In genomic region chr12:92911339-92911738, GRCh38 we compare ENCODE assay signal across 21 cellular contexts. TPM values are rescaled to one million over a fixed set of nuclear protein-coding genes. Genes with fewer than 3 reads are reported as not detected.
DNase-seq lines count a peak whose midpoint lies in the region; ATAC-seq lines count a peak whose summit lies in the region.
"Had no signal": no experiment of that assay in that cellular context is flagged by ENCODE, and none has a peak within 500 bp of the region (broad histone marks: within the 10 kb centered on the region; RNA-seq: fewer than 3 reads in every experiment).

No MANE protein-coding gene starts in this region.

- no peak overlapping the region for H3K4me3 Mint-ChIP-seq in activated naive CD8-positive, alpha-beta T cell
- no peak overlapping the region for H3K4me3 Mint-ChIP-seq in activated naive CD8-positive, alpha-beta T cell treated with anti-CD3 and anti-CD28 coated beads, Interleukin-2, amount 50 U/mL, for 24 hours
- no peak overlapping the region for H3K4me3 Mint-ChIP-seq in activated T-helper 2 cell treated with anti-CD3 and anti-CD28 coated beads, Interferon-gamma antibody, Interleukin-2, Interleukin-4, amounts not matched to agents 10 μg/mL and 5 μg/mL and 100 μg/mL, durations not matched to agents 14 hours and 24 hours and 36 hours (ENCODE audit: low read depth)
- H3K4me3 Mint-ChIP-seq: mesothelial cell of epicardium, nephron progenitor cell had no signal

- H3K27me3 Mint-ChIP-seq in activated naive CD8-positive, alpha-beta T cell: no peaks in the 10 kb centered on the region
- H3K27me3 Mint-ChIP-seq in activated naive CD8-positive, alpha-beta T cell treated with anti-CD3 and anti-CD28 coated beads, Interleukin-2, amount 50 U/mL, for 24 hours: no peaks in the 10 kb centered on the region
- H3K27me3 Mint-ChIP-seq in activated T-helper 2 cell treated with anti-CD3 and anti-CD28 coated beads, Interferon-gamma antibody, Interleukin-2, Interleukin-4, amounts not matched to agents 10 μg/mL and 5 μg/mL and 100 μg/mL, durations not matched to agents 14 hours and 24 hours and 36 hours (ENCODE audit: low read depth): no peaks in the 10 kb centered on the region

- H3K4me1 Mint-ChIP-seq in activated naive CD8-positive, alpha-beta T cell (ENCODE audit: low read depth): peaks cover 63% of the 10 kb centered on the region
- peaks cover 62% of the 10 kb centered on the region for H3K4me1 Mint-ChIP-seq in activated naive CD8-positive, alpha-beta T cell treated with anti-CD3 and anti-CD28 coated beads, Interleukin-2, amount 50 U/mL, for 24 hours
- peaks cover 42% of the 10 kb centered on the region for H3K4me1 Mint-ChIP-seq in activated T-helper 2 cell treated with anti-CD3 and anti-CD28 coated beads, Interferon-gamma antibody, Interleukin-2, Interleukin-4, amounts not matched to agents 10 μg/mL and 5 μg/mL and 100 μg/mL, durations not matched to agents 14 hours and 24 hours and 36 hours (ENCODE audit: low read depth)
- H3K4me1 Mint-ChIP-seq: mesothelial cell of epicardium, nephron progenitor cell had no signal

- no peak for DNase-seq in activated naive CD8-positive, alpha-beta T cell treated with anti-CD3 and anti-CD28 coated beads, Interleukin-2, amount 50 U/mL, for 24 hours
- DNase-seq in MV-4-11 (lab: John Stamatoyannopoulos, UW) (peak; percentile 55), superior temporal gyrus (ENCODE audit: extremely low spot score) (peak; percentile 6), posterior cingulate gyrus (no peak), SKM-1 treated with dmso at 0.1 percent for 144 hours (lab: John Stamatoyannopoulos, UW; ENCODE audit: unreplicated experiment) (no peak), NCI-H2107 treated with DMSO at 0.1 percent for 48 hours (lab: John Stamatoyannopoulos, UW; ENCODE audit: unreplicated experiment) (no peak)
- no peak for DNase-seq in activated T-helper 2 cell treated with anti-CD3 and anti-CD28 coated beads, Interferon-gamma antibody, Interleukin-2, Interleukin-4, amounts not matched to agents 10 μg/mL and 5 μg/mL and 100 μg/mL, durations not matched to agents 14 hours and 24 hours and 36 hours (ENCODE audit: low spot score)
- DNase-seq: activated CD4-positive, alpha-beta T cell treated with anti-CD3 and anti-CD28 coated beads, Interleukin-2, amount 50 U/mL, for 1 hour; adrenal gland; heart left ventricle; left lung; NCI-H1930; NCI-H446; nephron progenitor cell; NK-92 treated with Interleukin-12 subunit alpha and Interleukin-12 subunit beta, amount 100 ng/mL, for 24 hours; RPMI8226; sigmoid colon; stimulated activated naive CD4-positive, alpha-beta T cell treated with Interleukin-2 at 50 U/mL for 16 hours; transverse colon had no signal

- H3K27ac Mint-ChIP-seq in activated naive CD8-positive, alpha-beta T cell: peak overlapping the region; percentile 92
- no peak overlapping the region for H3K27ac Mint-ChIP-seq in activated naive CD8-positive, alpha-beta T cell treated with anti-CD3 and anti-CD28 coated beads, Interleukin-2, amount 50 U/mL, for 24 hours
- peak overlapping the region; percentile 85 for H3K27ac Mint-ChIP-seq in activated T-helper 2 cell treated with anti-CD3 and anti-CD28 coated beads, Interferon-gamma antibody, Interleukin-2, Interleukin-4, amounts not matched to agents 10 μg/mL and 5 μg/mL and 100 μg/mL, durations not matched to agents 14 hours and 24 hours and 36 hours
- H3K27ac Mint-ChIP-seq: mesothelial cell of epicardium had no signal

- peaks cover 4% of the 10 kb centered on the region for H3K9me3 Mint-ChIP-seq in activated naive CD8-positive, alpha-beta T cell (ENCODE audit: low read depth)
- H3K9me3 Mint-ChIP-seq in activated naive CD8-positive, alpha-beta T cell treated with anti-CD3 and anti-CD28 coated beads, Interleukin-2, amount 50 U/mL, for 24 hours: no peaks in the 10 kb centered on the region
- peaks cover 3% of the 10 kb centered on the region for H3K9me3 Mint-ChIP-seq in activated T-helper 2 cell treated with anti-CD3 and anti-CD28 coated beads, Interferon-gamma antibody, Interleukin-2, Interleukin-4, amounts not matched to agents 10 μg/mL and 5 μg/mL and 100 μg/mL, durations not matched to agents 14 hours and 24 hours and 36 hours

- H3K36me3 Mint-ChIP-seq in activated naive CD8-positive, alpha-beta T cell: peaks cover 15% of the 10 kb centered on the region
- peaks cover 26% of the 10 kb centered on the region for H3K36me3 Mint-ChIP-seq in activated naive CD8-positive, alpha-beta T cell treated with anti-CD3 and anti-CD28 coated beads, Interleukin-2, amount 50 U/mL, for 24 hours (ENCODE audit: low read depth)
- peaks cover 46% of the 10 kb centered on the region for H3K36me3 Mint-ChIP-seq in activated T-helper 2 cell treated with anti-CD3 and anti-CD28 coated beads, Interferon-gamma antibody, Interleukin-2, Interleukin-4, amounts not matched to agents 10 μg/mL and 5 μg/mL and 100 μg/mL, durations not matched to agents 14 hours and 24 hours and 36 hours (ENCODE audit: low read depth)

- no peak for ATAC-seq in activated naive CD8-positive, alpha-beta T cell treated with anti-CD3 and anti-CD28 coated beads, Interleukin-2, amount 50 U/mL, for 24 hours
- ATAC-seq: heart left ventricle, left lung had no signal

- intact Hi-C loops in activated T-helper 2 cell treated with anti-CD3 and anti-CD28 coated beads, Interferon-gamma antibody, Interleukin-2, Interleukin-4, amounts not matched to agents 10 μg/mL and 5 μg/mL and 100 μg/mL, durations not matched to agents 14 hours and 24 hours and 36 hours (cut with micrococcal nuclease): no loop called here
- intact Hi-C loops in posterior cingulate gyrus (cut with DNase I): no loop called here

RNA-seq across cellular contexts. Expression of gene EEA1, which starts 17.8 kb away (rescaled TPM):
- 30.5 and 31.9 TPM in 2 replicates for total RNA-seq in activated T-helper 2 cell treated with anti-CD3 and anti-CD28 coated beads, Interferon-gamma antibody, Interleukin-2, Interleukin-4, amounts not matched to agents 10 μg/mL and 5 μg/mL and 100 μg/mL, durations not matched to agents 14 hours and 24 hours and 36 hours

Comparison
In these comparisons a context has a peak if more than half of its experiments do, and no peak if none do; other contexts are left out.
1. DNase-seq: peak in MV-4-11 (single experiment) and superior temporal gyrus (single experiment); none in activated naive CD8-positive, alpha-beta T cell treated with anti-CD3 and anti-CD28 coated beads, Interleukin-2, amount 50 U/mL, for 24 hours (single experiment), activated T-helper 2 cell treated with anti-CD3 and anti-CD28 coated beads, Interferon-gamma antibody, Interleukin-2, Interleukin-4, amounts not matched to agents 10 μg/mL and 5 μg/mL and 100 μg/mL, durations not matched to agents 14 hours and 24 hours and 36 hours (single experiment), posterior cingulate gyrus (0 of 10), SKM-1 treated with dmso at 0.1 percent for 144 hours (single experiment) and NCI-H2107 treated with DMSO at 0.1 percent for 48 hours (single experiment).